Comparison of ENCODE assay signal across 8 cellular contexts in genomic region chr1:2548068-2548589, GRCh38. TPM values are rescaled to one million over a fixed set of nuclear protein-coding genes. Genes with fewer than 3 reads are reported as not detected.
DNase-seq lines count a peak whose midpoint lies in the region; ATAC-seq lines count a peak whose summit lies in the region.

No MANE protein-coding gene starts in this region.

- H3K36me3 Mint-ChIP-seq in activated CD8-positive, alpha-beta T cell treated with anti-CD3 and anti-CD28 coated beads, Interleukin-2, amount 10 ng/mL, durations not matched to agents 7 days and 5 days (ENCODE audit: low read depth): peaks cover 2% of the 10 kb centered on the region

- POLR2A ChIA-PET in activated CD8-positive, alpha-beta T cell treated with anti-CD3 and anti-CD28 coated beads, Interleukin-2, amount 10 ng/mL, durations not matched to agents 7 days and 5 days (lab: Charles Lee): interaction anchor here (0.6 to 5.5 kb wide), 19 partner anchors 8 to 353 kb away, joined by 3 to 96 read pairs (median 5); partner anchors contain the start of genes FAAP20, HES5, MORN1 and PANK4

- peak overlapping the region; percentile 85 for H3K4me3 Mint-ChIP-seq in activated CD8-positive, alpha-beta T cell treated with anti-CD3 and anti-CD28 coated beads, Interleukin-2, amount 10 ng/mL, durations not matched to agents 7 days and 5 days

- H3K27ac Mint-ChIP-seq in activated CD8-positive, alpha-beta T cell treated with anti-CD3 and anti-CD28 coated beads, Interleukin-2, amount 10 ng/mL, durations not matched to agents 7 days and 5 days: peak overlapping the region; percentile 98

- peak; percentile 21 for ATAC-seq in HG02798 (IDR thresholded peaks at IDR 0.05; ENCODE audit: poor library complexity, unreplicated experiment)
- ATAC-seq in activated CD8-positive, alpha-beta T cell treated with anti-CD3 and anti-CD28 coated beads, Interleukin-2, amount 10 ng/mL, durations not matched to agents 7 days and 5 days: peak; percentile 25
- no peak for ATAC-seq in HG03571 (IDR thresholded peaks at IDR 0.05; ENCODE audit: unreplicated experiment)

- DNase-seq in GF-D8 (lab: John Stamatoyannopoulos, UW) (peak; percentile 60), NCI-H510A treated with DMSO at 0.1 percent for 48 hours (lab: John Stamatoyannopoulos, UW) (peak; percentile 91), medulla oblongata (ENCODE audit: extremely low spot score) (peak; percentile 89)
- DNase-seq in activated CD8-positive, alpha-beta T cell treated with anti-CD3 and anti-CD28 coated beads, Interleukin-2, amount 10 ng/mL, durations not matched to agents 7 days and 5 days: peak; percentile 90
- peak; percentile 73 for DNase-seq in effector CD4-positive, alpha-beta T cell
- DNase-seq in stimulated activated CD8-positive, alpha-beta memory T cell treated with anti-CD3 and anti-CD28 coated beads, Interleukin-12 subunit alpha, Interleukin-12 subunit beta, amount 100 ng/mL, for 1 hour (ENCODE audit: low read depth): peak; percentile 76

- H3K27me3 Mint-ChIP-seq in activated CD8-positive, alpha-beta T cell treated with anti-CD3 and anti-CD28 coated beads, Interleukin-2, amount 10 ng/mL, durations not matched to agents 7 days and 5 days (ENCODE audit: low read depth): no peaks in the 10 kb centered on the region

- peaks cover 38% of the 10 kb centered on the region for H3K4me1 Mint-ChIP-seq in activated CD8-positive, alpha-beta T cell treated with anti-CD3 and anti-CD28 coated beads, Interleukin-2, amount 10 ng/mL, durations not matched to agents 7 days and 5 days (ENCODE audit: low read depth)

- H3K9me3 Mint-ChIP-seq in activated CD8-positive, alpha-beta T cell treated with anti-CD3 and anti-CD28 coated beads, Interleukin-2, amount 10 ng/mL, durations not matched to agents 7 days and 5 days (ENCODE audit: insufficient read depth): no peaks in the 10 kb centered on the region

- CTCF ChIA-PET in activated CD8-positive, alpha-beta T cell treated with anti-CD3 and anti-CD28 coated beads, Interleukin-2, amount 10 ng/mL, durations not matched to agents 7 days and 5 days (lab: Charles Lee): interaction anchor here (1.0 to 3.8 kb wide), 13 partner anchors 8 to 353 kb away, joined by 3 to 51 read pairs (median 6); partner anchors contain the start of genes FAAP20, PANK4, PEX10 and PLCH2

RNA-seq across cellular contexts. Expression of gene TNFRSF14, which starts 8.0 kb away (rescaled TPM):
- total RNA-seq in activated CD8-positive, alpha-beta T cell treated with anti-CD3 and anti-CD28 coated beads, Interleukin-2, amount 10 ng/mL, durations not matched to agents 7 days and 5 days: 10 to 100 TPM; 85.8 to 86.5 TPM

RNA-seq across cellular contexts. Expression of gene HES5, which starts 18.1 kb away (rescaled TPM):
- total RNA-seq in activated CD8-positive, alpha-beta T cell treated with anti-CD3 and anti-CD28 coated beads, Interleukin-2, amount 10 ng/mL, durations not matched to agents 7 days and 5 days: not detected

RNA-seq across cellular contexts. Expression of gene PANK4, which starts 21.7 kb away (rescaled TPM):
- total RNA-seq in activated CD8-positive, alpha-beta T cell treated with anti-CD3 and anti-CD28 coated beads, Interleukin-2, amount 10 ng/mL, durations not matched to agents 7 days and 5 days: 10 to 100 TPM; 55.9 to 66.8 TPM

RNA-seq across cellular contexts. Expression of gene PRXL2B, which starts 38.4 kb away (rescaled TPM):
- total RNA-seq in activated CD8-positive, alpha-beta T cell treated with anti-CD3 and anti-CD28 coated beads, Interleukin-2, amount 10 ng/mL, durations not matched to agents 7 days and 5 days: 10 to 100 TPM; 35.6 to 40.6 TPM
